Comparison of ENCODE assay signal across 8 cellular contexts in genomic region chr5:139273572-139274264, GRCh38.
A peak's percentile ranks its signal among the peaks of the same experiment; 100 is the strongest.
DNase-seq lines count a peak whose midpoint lies in the region; ATAC-seq and TF ChIP-seq lines count a peak whose summit lies in the region.

No MANE protein-coding gene starts in this region.

- H3K4me1 Mint-ChIP-seq in T-helper 1 cell treated with Interleukin-12 subunit alpha and Interleukin-12 subunit beta and Interleukin-4 antibody, amounts not matched to agents 30 μg/mL and 1 μg/mL, for 36 hours (ENCODE audit: low read depth) = peaks cover 39% of the 10 kb centered on the region

- peaks cover 7% of the 10 kb centered on the region for H3K36me3 Mint-ChIP-seq in T-helper 1 cell treated with Interleukin-12 subunit alpha and Interleukin-12 subunit beta and Interleukin-4 antibody, amounts not matched to agents 30 μg/mL and 1 μg/mL, for 36 hours (ENCODE audit: low read depth)

- no peak for TF ChIP-seq CTCF in GM12875 (IDR thresholded peaks at IDR 0.05; ENCODE audit: borderline replicate concordance, insufficient read depth, low read depth, low read length)
- TF ChIP-seq CTCF in NB4 (IDR thresholded peaks at IDR 0.05; ENCODE audit: low read depth, low read length) = no peak

- peak overlapping the region; percentile 83 for H3K4me3 Mint-ChIP-seq in T-helper 1 cell treated with Interleukin-12 subunit alpha and Interleukin-12 subunit beta and Interleukin-4 antibody, amounts not matched to agents 30 μg/mL and 1 μg/mL, for 36 hours

- peak; percentile 93 for TF ChIP-seq POLR2A in NB4 (IDR thresholded peaks at IDR 0.05; ENCODE audit: extremely low read depth, insufficient read length)

- peak overlapping the region; percentile 79 for H3K27ac Mint-ChIP-seq in T-helper 1 cell treated with Interleukin-12 subunit alpha and Interleukin-12 subunit beta and Interleukin-4 antibody, amounts not matched to agents 30 μg/mL and 1 μg/mL, for 36 hours

- no peaks in the 10 kb centered on the region for H3K27me3 Mint-ChIP-seq in T-helper 1 cell treated with Interleukin-12 subunit alpha and Interleukin-12 subunit beta and Interleukin-4 antibody, amounts not matched to agents 30 μg/mL and 1 μg/mL, for 36 hours (ENCODE audit: low read depth)

- H3K9me3 Mint-ChIP-seq in T-helper 1 cell treated with Interleukin-12 subunit alpha and Interleukin-12 subunit beta and Interleukin-4 antibody, amounts not matched to agents 30 μg/mL and 1 μg/mL, for 36 hours = no peaks in the 10 kb centered on the region

- H3K4me3 ChIP-seq in GM12875 (ENCODE audit: low read depth, low read length) = peak overlapping the region; percentile 89
- peak overlapping the region; percentile 96 for H3K4me3 ChIP-seq in NB4 (ENCODE audit: low read depth, low read length)

- DNase-seq in NB4 (ENCODE audit: low read depth) = peak; percentile 93
- DNase-seq in anterior cingulate cortex (lab: John Stamatoyannopoulos, UW) = peak in 56 of 58 donors; percentile 20 to 90 (median 73)
- peak; percentile 91 for DNase-seq in hepatic stellate cell (ENCODE audit: low spot score)
- peak; percentile 93 for DNase-seq in retina
- no peak for DNase-seq in NCI-H2107 treated with DMSO at 0.1 percent for 48 hours (lab: John Stamatoyannopoulos, UW; ENCODE audit: unreplicated experiment)

- peak; percentile 78 for ATAC-seq in HG02571 (IDR thresholded peaks at IDR 0.05; ENCODE audit: unreplicated experiment)
